In the genomic region with DNA sequence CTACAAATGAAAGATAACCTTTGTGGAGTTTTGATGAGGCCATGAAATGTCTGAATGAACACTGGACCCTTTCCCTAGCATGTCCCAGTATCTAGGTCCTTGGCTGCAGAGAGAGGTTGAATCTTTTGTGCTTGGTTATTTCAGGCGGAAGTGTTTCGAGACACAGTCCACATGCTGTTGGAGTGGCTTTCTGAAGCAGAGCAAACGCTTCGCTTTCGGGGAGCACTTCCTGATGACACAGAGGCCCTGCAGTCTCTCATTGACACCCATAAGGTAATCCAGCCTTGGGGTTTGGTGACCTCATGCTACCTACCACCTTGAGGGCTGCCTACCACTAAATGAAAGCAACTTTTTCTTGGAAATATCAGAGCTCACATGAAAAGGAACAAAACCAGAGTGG, we compare ENCODE assay signal across 15 cellular contexts.
"Had no signal": no experiment of that assay in that cellular context is flagged by ENCODE, and none has a peak within 500 bp of the region (broad histone marks: within the 10 kb centered on the region; RNA-seq: fewer than 3 reads in every experiment).

No MANE protein-coding gene starts in this region.

- H3K27ac Mint-ChIP-seq: nephron, T-cell had no signal

- H3K4me3 ChIP-seq: SK-N-MC, testis, upper lobe of left lung had no signal

- ATAC-seq: T-cell had no signal

- H3K9me3 Mint-ChIP-seq: activated naive CD4-positive, alpha-beta T cell treated with anti-CD3 and anti-CD28 coated beads, Interleukin-2, amount 50 U/mL, for 72 hours; nephron; T-cell had no signal

- H3K4me1 Mint-ChIP-seq: nephron, T-cell had no signal

- H3K27me3 ChIP-seq: testis, upper lobe of left lung had no signal

- H3K4me3 Mint-ChIP-seq: nephron, T-cell had no signal

- DNase-seq: activated effector memory CD4-positive, alpha-beta T cell treated with Interleukin-2 at 50 U/mL for 16 hours; erythroblast; hippocampal formation; kidney; small intestine; stimulated activated CD4-positive, alpha-beta T cell treated with anti-CD3 and anti-CD28 coated beads, Interleukin-4, amount 100 ng/mL, for 4 hours; stimulated activated CD8-positive, alpha-beta memory T cell treated with anti-CD3 and anti-CD28 coated beads, Interleukin-4, amount 100 ng/mL, for 48 hours; stimulated activated naive CD4-positive, alpha-beta T cell treated with Interleukin-2 at 50 U/mL for 16 hours; T-cell; T-helper 9 cell; testis; upper lobe of left lung had no signal

- H3K27ac ChIP-seq: SK-N-MC, testis had no signal

- H3K9me3 ChIP-seq: testis, upper lobe of left lung had no signal

- H3K27me3 Mint-ChIP-seq: T-cell had no signal
